In genomic region chr11:108647701-108648527, GRCh38 we compare ENCODE assay signal across 8 cellular contexts. TPM values are rescaled to one million over a fixed set of nuclear protein-coding genes. Genes with fewer than 3 reads are reported as not detected.
DNase-seq lines count a peak whose midpoint lies in the region; ATAC-seq and TF ChIP-seq lines count a peak whose summit lies in the region.

No MANE protein-coding gene starts in this region.

- H3F3A ChIP-seq in GM23338 (replicated peaks; ENCODE audit: low read depth), result no peaks in the 10 kb centered on the region
- H3F3A ChIP-seq in MM.1S (ENCODE audit: insufficient read depth, low read length), result no peaks in the 10 kb centered on the region

- TF ChIP-seq CTCF in GM23338 (conservative IDR thresholded peaks at IDR 0.05; ENCODE audit: low read depth in 2 of 2), result peak; percentile 95 to 99
- TF ChIP-seq CTCF in MM.1S (IDR thresholded peaks at IDR 0.05; ENCODE audit: low read length), result peak; percentile 84
- peak; percentile 90 for TF ChIP-seq CTCF in progenitor cell of endocrine pancreas (IDR thresholded peaks at IDR 0.05; ENCODE audit: unreplicated experiment)
- peak; percentile 44 to 62 (median 55) for TF ChIP-seq CTCF in uterus (IDR thresholded peaks at IDR 0.05)

- no peak for TF ChIP-seq POLR2A in uterus (IDR thresholded peaks at IDR 0.05)

- H3K27me3 ChIP-seq in GM23338 (ENCODE audit: insufficient read depth) (no peaks in the 10 kb centered on the region), MM.1S (replicated peaks; ENCODE audit: insufficient read depth, low read length) (no peaks in the 10 kb centered on the region), uterus (no peaks in the 10 kb centered on the region)

- no peak overlapping the region for H3K27ac ChIP-seq in GM23338 (ENCODE audit: low read depth)
- no peak overlapping the region for H3K27ac ChIP-seq in MM.1S (ENCODE audit: low read length)
- no peak overlapping the region for H3K27ac ChIP-seq in uterus

- ATAC-seq in GM23338, result peak; percentile 98
- peak; percentile 92 to 95 for ATAC-seq in activated naive CD4-positive, alpha-beta T cell treated with anti-CD3 and anti-CD28 coated beads, Interleukin-2, amount 50 U/mL, for 72 hours
- peak; percentile 93 for ATAC-seq in Right ventricle myocardium superior (ENCODE audit: poor library complexity)

- no peaks in the 10 kb centered on the region for H3K27me3 Mint-ChIP-seq in GM23338 (ENCODE audit: insufficient read depth, low read depth, poor library complexity)
- H3K27me3 Mint-ChIP-seq in progenitor cell of endocrine pancreas, result no peaks in the 10 kb centered on the region

- no peaks in the 10 kb centered on the region for H3K9me3 ChIP-seq in MM.1S (replicated peaks; ENCODE audit: insufficient read depth, low read length)
- no peaks in the 10 kb centered on the region for H3K9me3 ChIP-seq in uterus

- H3K9ac ChIP-seq in MM.1S (ENCODE audit: low read length), result no peak overlapping the region

- H3K4me2 ChIP-seq in GM23338 (no peak overlapping the region), MM.1S (ENCODE audit: low read depth, low read length) (no peak overlapping the region)

- H3K36me3 ChIP-seq in GM23338 (ENCODE audit: insufficient read depth) (no peaks in the 10 kb centered on the region), MM.1S (replicated peaks; ENCODE audit: insufficient read depth, low read length) (no peaks in the 10 kb centered on the region), uterus (no peaks in the 10 kb centered on the region)

- DNase-seq in Daoy (ENCODE audit: low read depth), result peak; percentile 69
- DNase-seq in GM23338 (ENCODE audit: low spot score), result peak; percentile 90
- DNase-seq in MM.1S, result peak; percentile 58
- DNase-seq in SK-N-DZ (ENCODE audit: low spot score), result peak; percentile 45
- DNase-seq in activated naive CD4-positive, alpha-beta T cell treated with anti-CD3 and anti-CD28 coated beads, Interleukin-2, amount 50 U/mL, for 72 hours (ENCODE audit: low spot score in 2 of 2), result peak in 1 of 2 donors; percentile 61
- peak; percentile 81 for DNase-seq in Right ventricle myocardium superior
- DNase-seq in progenitor cell of endocrine pancreas (ENCODE audit: low spot score, unreplicated experiment), result peak; percentile 41
- peak; percentile 38 to 55 for DNase-seq in uterus

- H3K4me1 ChIP-seq in GM23338 (ENCODE audit: insufficient read depth), result 0 out of 2 replicates have a peak, but pooled peaks cover 17% of the 10 kb centered on the region
- H3K4me1 ChIP-seq in MM.1S (ENCODE audit: low read length), result no peaks in the 10 kb centered on the region
- H3K4me1 ChIP-seq in uterus, result no peaks in the 10 kb centered on the region

- no peaks in the 10 kb centered on the region for H3K9me2 ChIP-seq in GM23338 (ENCODE audit: insufficient read depth)
- no peaks in the 10 kb centered on the region for H3K9me2 ChIP-seq in MM.1S (replicated peaks; ENCODE audit: insufficient read depth, low read length)

- H4K20me1 ChIP-seq in GM23338 (replicated peaks; ENCODE audit: insufficient read depth) (no peaks in the 10 kb centered on the region), MM.1S (ENCODE audit: insufficient read depth, low read length) (no peaks in the 10 kb centered on the region)

- H3K79me2 ChIP-seq in GM23338 (replicated peaks; ENCODE audit: insufficient read depth) (no peaks in the 10 kb centered on the region), MM.1S (ENCODE audit: low read length) (no peaks in the 10 kb centered on the region)

- peaks cover 22% of the 10 kb centered on the region for H3K4me1 Mint-ChIP-seq in GM23338
- peaks cover 5% of the 10 kb centered on the region for H3K4me1 Mint-ChIP-seq in progenitor cell of endocrine pancreas (ENCODE audit: low read depth)

- H2AFZ ChIP-seq in GM23338, result peak overlapping the region; percentile 66; the same call in 1 of the 2 replicates
- H2AFZ ChIP-seq in MM.1S (ENCODE audit: low read length), result no peak overlapping the region

- no peaks in the 10 kb centered on the region for H3K9me3 Mint-ChIP-seq in GM23338
- no peaks in the 10 kb centered on the region for H3K9me3 Mint-ChIP-seq in activated naive CD4-positive, alpha-beta T cell treated with anti-CD3 and anti-CD28 coated beads, Interleukin-2, amount 50 U/mL, for 72 hours
- peaks cover 3% of the 10 kb centered on the region for H3K9me3 Mint-ChIP-seq in progenitor cell of endocrine pancreas (ENCODE audit: low read depth)

- no peak overlapping the region for H3K4me3 Mint-ChIP-seq in GM23338
- H3K4me3 Mint-ChIP-seq in progenitor cell of endocrine pancreas (ENCODE audit: low read depth), result no peak overlapping the region

- intact Hi-C loops in Right ventricle myocardium superior (cut with DNase I), result loop anchor here (5.0 kb wide), 1 partner anchor 231 kb away; no protein-coding TSS in a partner anchor
- intact Hi-C loops in uterus (cut with DNase I; ENCODE audit: low total_unique reads), result no loop called here

- H3K4me3 ChIP-seq in GM23338, result no peak overlapping the region
- H3K4me3 ChIP-seq in MM.1S (ENCODE audit: low read length), result no peak overlapping the region
- no peak overlapping the region for H3K4me3 ChIP-seq in uterus

- H3K27ac Mint-ChIP-seq in GM23338, result peak overlapping the region; percentile 81
- peak overlapping the region in 1 of 2 donors; percentile 62 for H3K27ac Mint-ChIP-seq in activated naive CD4-positive, alpha-beta T cell treated with anti-CD3 and anti-CD28 coated beads, Interleukin-2, amount 50 U/mL, for 72 hours
- H3K27ac Mint-ChIP-seq in progenitor cell of endocrine pancreas, result peak overlapping the region; percentile 42

- peaks cover 2% of the 10 kb centered on the region; the same call in 1 of the 3 replicates for H3K36me3 Mint-ChIP-seq in GM23338 (ENCODE audit: low read depth)
- no peaks in the 10 kb centered on the region for H3K36me3 Mint-ChIP-seq in activated naive CD4-positive, alpha-beta T cell treated with anti-CD3 and anti-CD28 coated beads, Interleukin-2, amount 50 U/mL, for 72 hours
- no peaks in the 10 kb centered on the region for H3K36me3 Mint-ChIP-seq in progenitor cell of endocrine pancreas (ENCODE audit: insufficient read depth)

TF ChIP-seq in GM23338, 12 proteins besides CTCF, POLR2A, EP300 and RAD21:
- TF ChIP-seq ZNF331 (CRISPR knock-in tag; IDR thresholded peaks at IDR 0.05; ENCODE audit: low read depth) (no peak), ZNF114 (CRISPR knock-in tag; IDR thresholded peaks at IDR 0.05) (0 out of 2 replicates have a peak, but pooled peaks have one; percentile 38)
TF ChIP-seq in GM23338: peak in this region for 1.

RNA-seq across cellular contexts. Expression of gene DDX10, which starts 17.0 kb away (rescaled TPM):
- 34.7 and 35.8 TPM in 2 replicates for total RNA-seq in Daoy (2014; rRNA removed; shearing (Covaris generic))
- total RNA-seq in GM23338 (2014; rRNA removed; shearing (Covaris generic)), result 32.4 and 35.1 TPM in 2 replicates
- 33.5 and 37.8 TPM in 2 replicates for polyA plus RNA-seq in GM23338 (2016; fragmentation: Nextera tagmentation; extraction: Ambion mirVana)
- polyA plus RNA-seq in SK-N-DZ (2014; cell fraction: cytosol; rRNA removed), result 19.3 and 22.9 TPM in 2 replicates
- polyA plus RNA-seq in SK-N-DZ (2014; cell fraction: nucleus; rRNA removed), result 11.8 and 13.0 TPM in 2 replicates
- total RNA-seq in activated naive CD4-positive, alpha-beta T cell treated with anti-CD3 and anti-CD28 coated beads, Interleukin-2, amount 50 U/mL, for 72 hours, result 10 to 100 TPM; 36.8 to 43.2 TPM
- 10.2 TPM for total RNA-seq in Right ventricle myocardium superior
- total RNA-seq in progenitor cell of endocrine pancreas, result 31.9 and 33.3 TPM in 2 replicates
- total RNA-seq in uterus, result 100 to 1,000 TPM in 1 of 4 donors, 10 to 100 TPM in 3; 27.9 to 511 (median 31.5) TPM

RNA-seq across cellular contexts. Expression of gene EXPH5, which starts 54.3 kb away (rescaled TPM):
- total RNA-seq in Daoy (2014; rRNA removed; shearing (Covaris generic)), result 1.5 and 1.8 TPM in 2 replicates
- total RNA-seq in GM23338 (2014; rRNA removed; shearing (Covaris generic)), result 8.4 and 12.6 TPM in 2 replicates
- polyA plus RNA-seq in GM23338 (2016; fragmentation: Nextera tagmentation; extraction: Ambion mirVana), result 2.6 and 3.6 TPM in 2 replicates
- polyA plus RNA-seq in SK-N-DZ (2014; cell fraction: cytosol; rRNA removed), result 0.10 and 0.29 TPM in 2 replicates
- 0.04 and 0.13 TPM in 2 replicates for polyA plus RNA-seq in SK-N-DZ (2014; cell fraction: nucleus; rRNA removed)
- total RNA-seq in activated naive CD4-positive, alpha-beta T cell treated with anti-CD3 and anti-CD28 coated beads, Interleukin-2, amount 50 U/mL, for 72 hours, result 10 to 100 TPM in 1 of 2 donors, 1 to 10 TPM in 1; 5.6 to 11.8 TPM
- 2.5 TPM for total RNA-seq in Right ventricle myocardium superior
- 32.8 and 35.0 TPM in 2 replicates for total RNA-seq in progenitor cell of endocrine pancreas
- 1 to 10 TPM in 3 of 4 donors, under 1 TPM in 1; 0.26 to 9.5 (median 4.5) TPM for total RNA-seq in uterus
